8 cellular contexts compared by ENCODE assay signal in genomic region chr1:2228157-2228594, GRCh38. TPM values are rescaled to one million over a fixed set of nuclear protein-coding genes. Genes with fewer than 3 reads are reported as not detected.
DNase-seq lines count a peak whose midpoint lies in the region; ATAC-seq, FAIRE-seq and TF ChIP-seq lines count a peak whose summit lies in the region.

Gene SKI, plus strand, starts transcription at chr1:2228319. Its CDS starts 448 bp downstream, at chr1:2228767.

- DNase-seq in G401 (ENCODE audit: low spot score) (no peak), foreskin keratinocyte (no peak), pancreas (peak in 1 of 6 donors; percentile 60), NCI-H748 treated with DMSO at 0.1 percent for 48 hours (lab: John Stamatoyannopoulos, UW) (no peak), NCI-H446 (lab: John Stamatoyannopoulos, UW) (no peak), KG1 (lab: John Stamatoyannopoulos, UW) (no peak)

- H3K4me3 Mint-ChIP-seq in T-helper 1 cell treated with Interleukin-12 subunit alpha and Interleukin-12 subunit beta and Interleukin-4 antibody, amounts not matched to agents 30 μg/mL and 1 μg/mL, for 36 hours: peak within 1 kb of the TSS; percentile 98

- peaks cover 4% of the 10 kb centered on the region for H3K27me3 Mint-ChIP-seq in T-helper 1 cell treated with Interleukin-12 subunit alpha and Interleukin-12 subunit beta and Interleukin-4 antibody, amounts not matched to agents 30 μg/mL and 1 μg/mL, for 36 hours (ENCODE audit: low read depth)

- H3K27ac Mint-ChIP-seq in T-helper 1 cell treated with Interleukin-12 subunit alpha and Interleukin-12 subunit beta and Interleukin-4 antibody, amounts not matched to agents 30 μg/mL and 1 μg/mL, for 36 hours: peak within 1 kb of the TSS; percentile 87

- peak within 1 kb of the TSS; percentile 51 to 80 (median 66) for H3K4me3 ChIP-seq in pancreas

- H3K4me1 ChIP-seq in foreskin keratinocyte (no peaks in the 10 kb centered on the region), pancreas (peaks cover 10 to 30% (median 26%) of the 10 kb centered on the region in 3 donors)

- no peaks in the 10 kb centered on the region for H3K9me3 ChIP-seq in pancreas

- peaks cover 31% of the 10 kb centered on the region for H3K4me1 Mint-ChIP-seq in T-helper 1 cell treated with Interleukin-12 subunit alpha and Interleukin-12 subunit beta and Interleukin-4 antibody, amounts not matched to agents 30 μg/mL and 1 μg/mL, for 36 hours (ENCODE audit: low read depth)

- peak within 1 kb of the TSS; percentile 97 for H3K27ac ChIP-seq in foreskin keratinocyte
- peak within 1 kb of the TSS; percentile 94 to 98 (median 96) for H3K27ac ChIP-seq in pancreas

- 1% methylated on average over 100 of the region's 100 CpGs; no CpG with 5 or more reads in 1 of the 2 donors for WGBS in pancreas, 2 donors

- no peak for ATAC-seq in foreskin keratinocyte
- ATAC-seq in pancreas: no peak
- ATAC-seq in HG02870 (IDR thresholded peaks at IDR 0.05; ENCODE audit: unreplicated experiment): no peak

- in situ Hi-C loops in G401 (cut with HindIII; ENCODE audit: low sequenced_read_pairs): no loop called here

- TF ChIP-seq CTCF in foreskin keratinocyte (conservative IDR thresholded peaks at IDR 0.05) (no peak), pancreas (IDR thresholded peaks at IDR 0.05) (no peak)

- H3K36me3 Mint-ChIP-seq in T-helper 1 cell treated with Interleukin-12 subunit alpha and Interleukin-12 subunit beta and Interleukin-4 antibody, amounts not matched to agents 30 μg/mL and 1 μg/mL, for 36 hours (ENCODE audit: low read depth): peaks cover 12% of the 10 kb centered on the region

- FAIRE-seq in pancreas (lab: Jason Lieb, UNC): no peak

- H3K36me3 ChIP-seq in pancreas: no peaks in the 10 kb centered on the region

- intact Hi-C loops in pancreas (cut with DNase I): no loop called here

- no peaks in the 10 kb centered on the region for H3K27me3 ChIP-seq in foreskin keratinocyte
- no peaks in the 10 kb centered on the region for H3K27me3 ChIP-seq in pancreas

- H3K9me3 Mint-ChIP-seq in T-helper 1 cell treated with Interleukin-12 subunit alpha and Interleukin-12 subunit beta and Interleukin-4 antibody, amounts not matched to agents 30 μg/mL and 1 μg/mL, for 36 hours: no peaks in the 10 kb centered on the region

RNA-seq across cellular contexts. Expression of gene SKI, which starts in this region (rescaled TPM):
- 5.8 and 15.2 TPM in 2 replicates for total RNA-seq in G401 (2014; rRNA removed; shearing (Covaris generic))
- total RNA-seq in foreskin keratinocyte (23.8 and 24.6 TPM in 2 replicates), pancreas (10 to 100 TPM; 11.0 to 27.9 (median 16.2) TPM)
- polyA plus RNA-seq in foreskin keratinocyte (9.3 and 10.7 TPM in 2 replicates), pancreas (10 to 100 TPM in 1 of 2 donors, 1 to 10 TPM in 1; 8.6 to 12.1 TPM)
